ENCODE assay signal across 13 cellular contexts in the genomic region with DNA sequence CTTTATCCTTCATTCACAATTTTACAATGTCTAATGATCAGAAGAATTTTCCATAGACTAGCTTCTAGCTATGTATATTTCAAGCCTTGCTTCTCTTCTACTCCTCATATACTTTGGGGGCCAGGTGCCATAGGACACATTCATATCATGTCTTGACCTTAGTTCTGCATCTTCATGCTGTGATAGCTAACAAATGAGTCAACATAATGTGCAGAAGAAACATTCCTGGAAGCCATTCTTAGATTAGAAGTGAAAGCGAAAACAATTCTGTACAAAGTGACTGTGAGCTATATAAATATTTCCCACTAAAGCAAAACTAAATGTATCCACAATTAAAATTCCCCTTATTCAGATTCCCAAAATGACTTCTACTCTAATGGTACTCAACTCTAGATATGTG.
DNase-seq lines count a peak whose midpoint lies in the region; ATAC-seq and TF ChIP-seq lines count a peak whose summit lies in the region.
"Had no signal": no experiment of that assay in that cellular context is flagged by ENCODE, and none has a peak within 500 bp of the region (broad histone marks: within the 10 kb centered on the region; RNA-seq: fewer than 3 reads in every experiment).

No MANE protein-coding gene starts in this region.

- H3K9me3 ChIP-seq in tibial artery, result no peaks in the 10 kb centered on the region
- H3K9me3 ChIP-seq: adrenal gland had no signal

- no peaks in the 10 kb centered on the region for H3K36me3 ChIP-seq in tibial artery
- H3K36me3 ChIP-seq: adrenal gland had no signal

- no peak overlapping the region for H3K4me3 ChIP-seq in tibial artery
- H3K4me3 ChIP-seq: adrenal gland had no signal

- H3K27ac ChIP-seq in tibial artery, result no peak overlapping the region
- H3K27ac ChIP-seq: adrenal gland, parathyroid adenoma had no signal

- ATAC-seq in GM18520 (IDR thresholded peaks at IDR 0.05; ENCODE audit: unreplicated experiment), result peak; percentile 86
- peak; percentile 78 for ATAC-seq in GM21528 (IDR thresholded peaks at IDR 0.05; ENCODE audit: low FRiP score, unreplicated experiment)
- peak; percentile 81 for ATAC-seq in HG03378 (IDR thresholded peaks at IDR 0.05; ENCODE audit: unreplicated experiment)

- DNase-seq in glomerular visceral epithelial cell (ENCODE audit: extremely low spot score) (peak; percentile 19), NCI-H1105 treated with DMSO at 0.1 percent for 48 hours (lab: John Stamatoyannopoulos, UW) (no peak), tibial artery (no peak), pons (ENCODE audit: low spot score) (no peak)
- no peak for DNase-seq in activated T-cell treated with anti-CD3 and anti-CD28 coated beads, Interleukin-2, amount 50 U/mL, for 1 hour
- DNase-seq: adrenal gland, kidney glomerular epithelial cell, NCI-H2029 treated with DMSO at 0.1 percent for 48 hours, Right ventricle myocardium superior had no signal

- H3K27me3 ChIP-seq in tibial artery, result no peaks in the 10 kb centered on the region
- H3K27me3 ChIP-seq: adrenal gland had no signal

- intact Hi-C loops in tibial artery (cut with DNase I; ENCODE audit: low total_unique reads), result no loop called here

- no peaks in the 10 kb centered on the region for H3K4me1 ChIP-seq in tibial artery
- H3K4me1 ChIP-seq: adrenal gland, parathyroid adenoma had no signal

- no peak for TF ChIP-seq CTCF in tibial artery (IDR thresholded peaks at IDR 0.05)
